9 cellular contexts compared by ENCODE assay signal in the genomic region with DNA sequence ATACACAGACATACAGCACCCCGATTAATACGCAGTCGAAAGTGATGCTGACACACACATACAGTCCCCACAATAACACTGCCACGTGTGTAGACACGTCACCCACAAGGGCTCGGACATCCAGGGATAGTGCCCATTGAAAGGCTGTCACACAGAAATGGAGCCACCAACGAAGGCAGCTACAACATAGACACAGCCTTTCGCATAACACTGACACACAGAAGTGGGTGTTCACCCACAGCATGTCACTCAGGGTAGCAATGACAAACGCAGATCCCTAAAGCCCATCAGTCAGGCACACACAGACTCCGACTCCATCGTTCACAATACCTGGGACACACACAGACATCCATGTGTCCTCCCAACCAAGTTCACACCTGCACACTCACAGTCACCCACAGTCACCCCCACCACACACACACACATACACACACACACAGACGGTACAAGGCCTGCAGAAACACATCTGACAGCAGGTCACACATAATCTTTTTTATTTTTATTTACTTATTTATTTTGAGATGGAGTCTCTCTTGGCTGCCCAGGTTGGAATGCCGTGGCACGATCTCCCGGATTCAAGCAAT. TPM values are rescaled to one million over a fixed set of nuclear protein-coding genes. Genes with fewer than 3 reads are reported as not detected.
DNase-seq lines count a peak whose midpoint lies in the region; ATAC-seq, FAIRE-seq and TF ChIP-seq lines count a peak whose summit lies in the region.
"Had no signal": no experiment of that assay in that cellular context is flagged by ENCODE, and none has a peak within 500 bp of the region (broad histone marks: within the 10 kb centered on the region; RNA-seq: fewer than 3 reads in every experiment).

No MANE protein-coding gene starts in this region.

- H3K9me3 ChIP-seq in heart right ventricle (no peaks in the 10 kb centered on the region), astrocyte (ENCODE audit: insufficient read depth, low read depth, low read length) (no peaks in the 10 kb centered on the region)

- H3K9ac ChIP-seq in astrocyte (ENCODE audit: low read length): peak overlapping the region; percentile 80

- no peaks in the 10 kb centered on the region for H3K9me3 Mint-ChIP-seq in astrocyte (ENCODE audit: unreplicated experiment)
- no peaks in the 10 kb centered on the region for H3K9me3 Mint-ChIP-seq in memory B cell
- no peaks in the 10 kb centered on the region for H3K9me3 Mint-ChIP-seq in type B pancreatic cell

- H3K36me3 Mint-ChIP-seq in astrocyte (ENCODE audit: low read depth, unreplicated experiment) (no peaks in the 10 kb centered on the region), memory B cell (no peaks in the 10 kb centered on the region), type B pancreatic cell (no peaks in the 10 kb centered on the region)

- H2AFZ ChIP-seq in astrocyte (ENCODE audit: low read depth, low read length): peak overlapping the region; percentile 69

- 71 to 75% methylated on average over 15 of the region's 15 CpGs for WGBS in heart right ventricle, 2 donors

- DNase-seq in heart right ventricle (no peak), left cardiac atrium (no peak), astrocyte (ENCODE audit: low read depth) (no peak), memory B cell (ENCODE audit: low spot score in 2 of 2) (no peak), type B pancreatic cell (ENCODE audit: extremely low spot score, unreplicated experiment) (no peak), NCI-H526 (lab: John Stamatoyannopoulos, UW) (no peak), NCI-H128 (lab: John Stamatoyannopoulos, UW; ENCODE audit: unreplicated experiment) (no peak)

- H3K4me3 ChIP-seq in heart right ventricle: peak overlapping the region in 8 of 10 donors; percentile 56 to 86 (median 75)
- peak overlapping the region; percentile 61 for H3K4me3 ChIP-seq in astrocyte (ENCODE audit: insufficient read depth, low read depth, low read length)

- H3K27me3 Mint-ChIP-seq in astrocyte (ENCODE audit: low read depth, unreplicated experiment) (peaks cover 3% of the 10 kb centered on the region), memory B cell (peaks cover 36% of the 10 kb centered on the region), type B pancreatic cell (peaks cover 20% of the 10 kb centered on the region)

- no peaks in the 10 kb centered on the region for H4K20me1 ChIP-seq in astrocyte (ENCODE audit: insufficient read depth, low read length)

- H3K27me3 ChIP-seq in heart right ventricle (peaks cover 0 to 29% (median 0%) of the 10 kb centered on the region in 7 donors), astrocyte (ENCODE audit: insufficient read depth, low read length) (no peaks in the 10 kb centered on the region)

- H3K27ac ChIP-seq in heart right ventricle (peak overlapping the region in 3 of 10 donors; percentile 55 to 64 (median 59)), astrocyte (ENCODE audit: low read depth, low read length) (no peak overlapping the region)

- H3K36me3 ChIP-seq in heart right ventricle: no peaks in the 10 kb centered on the region
- no peaks in the 10 kb centered on the region for H3K36me3 ChIP-seq in astrocyte (ENCODE audit: insufficient read depth, low read length)

- intact Hi-C loops in heart right ventricle (cut with DNase I) (loop anchor here in 3 of 10 donors (5.0 to 10.0 kb wide), 3 partner anchors 269 to 592 kb away; no protein-coding TSS in a partner anchor), left cardiac atrium (cut with DNase I) (loop anchor here (10.0 kb wide), 2 partner anchors 272 to 592 kb away; no protein-coding TSS in a partner anchor)

- no peak for ATAC-seq in heart right ventricle
- ATAC-seq in left cardiac atrium: no peak
- ATAC-seq in memory B cell (ENCODE audit: low read depth): no peak
- ATAC-seq in GM19397 (IDR thresholded peaks at IDR 0.05; ENCODE audit: unreplicated experiment): no peak

- peak overlapping the region; percentile 95 for H3K4me2 ChIP-seq in astrocyte (ENCODE audit: low read length)

- H3K27ac Mint-ChIP-seq in astrocyte (ENCODE audit: unreplicated experiment) (peak overlapping the region; percentile 48), memory B cell (no peak overlapping the region), type B pancreatic cell (peak overlapping the region; percentile 65)

- peaks cover 6 to 29% (median 19%) of the 10 kb centered on the region in 9 donors for H3K4me1 ChIP-seq in heart right ventricle
- H3K4me1 ChIP-seq in astrocyte (ENCODE audit: insufficient read depth, low read length): peaks cover 25% of the 10 kb centered on the region

- TF ChIP-seq CTCF in heart right ventricle (IDR thresholded peaks at IDR 0.05): no peak
- no peak for TF ChIP-seq CTCF in astrocyte (IDR thresholded peaks at IDR 0.05; ENCODE audit: insufficient read depth, low read depth, low read length)
- no peak for TF ChIP-seq CTCF in type B pancreatic cell (conservative IDR thresholded peaks at IDR 0.05)

- FAIRE-seq in astrocyte (lab: Jason Lieb, UNC): no peak

- peaks cover 10% of the 10 kb centered on the region for H3K4me1 Mint-ChIP-seq in astrocyte (ENCODE audit: low read depth, unreplicated experiment)
- peaks cover 21% of the 10 kb centered on the region for H3K4me1 Mint-ChIP-seq in memory B cell
- H3K4me1 Mint-ChIP-seq in type B pancreatic cell (ENCODE audit: unreplicated experiment): peaks cover 36% of the 10 kb centered on the region

- H3K4me3 Mint-ChIP-seq in astrocyte (ENCODE audit: unreplicated experiment): peak overlapping the region; percentile 77
- H3K4me3 Mint-ChIP-seq in memory B cell: peak overlapping the region; percentile 74
- peak overlapping the region; percentile 92 for H3K4me3 Mint-ChIP-seq in type B pancreatic cell

- H3K79me2 ChIP-seq in astrocyte (ENCODE audit: insufficient read depth, low read length): peaks cover 6% of the 10 kb centered on the region

RNA-seq across cellular contexts. Expression of a gene that starts 10.4 kb away (rescaled TPM):
- total RNA-seq in heart right ventricle: 1 to 10 TPM in 3 of 10 donors, under 1 TPM in 3, not detected in 4; 0.37 to 1.5 (median 0.98) TPM
- 1 to 10 TPM in 1 of 2 donors, under 1 TPM in 1; 0.41 to 2.9 TPM for polyA plus RNA-seq in heart right ventricle
- 1 to 10 TPM; 1.0 to 1.2 TPM for total RNA-seq in left cardiac atrium
- total RNA-seq in astrocyte: 1.1 and 2.9 TPM in 2 replicates
- total RNA-seq in type B pancreatic cell (ENCODE audit: low replicate concordance): 0.69 and 2.8 TPM in 2 replicates
- polyA plus RNA-seq: adipose tissue had no signal

RNA-seq across cellular contexts. Expression of a gene that starts 39.4 kb away (rescaled TPM):
- total RNA-seq in heart right ventricle (under 1 TPM in 8 of 10 donors, not detected in 2; 0.19 to 0.88 (median 0.63) TPM), left cardiac atrium (1 to 10 TPM in 1 of 2 donors, under 1 TPM in 1; 0.62 to 1.1 TPM), astrocyte (0.68 and 0.91 TPM in 2 replicates), type B pancreatic cell (ENCODE audit: low replicate concordance) (3.5 and 9.2 TPM in 2 replicates)
- polyA plus RNA-seq in heart right ventricle: 1 to 10 TPM in 1 of 2 donors, under 1 TPM in 1; 0.38 to 2.0 TPM

RNA-seq across cellular contexts. Expression of a gene that starts 39.4 kb away (rescaled TPM):
- total RNA-seq in heart right ventricle (10 to 100 TPM; 13.2 to 30.2 (median 19.0) TPM), left cardiac atrium (10 to 100 TPM; 19.4 to 20.5 TPM), astrocyte (22.6 and 27.3 TPM in 2 replicates), type B pancreatic cell (ENCODE audit: low replicate concordance) (35.4 and 42.3 TPM in 2 replicates)
- polyA plus RNA-seq in heart right ventricle: 10 to 100 TPM; 16.5 to 49.8 TPM
